Comparison of ENCODE assay signal across 8 cellular contexts in genomic region chr14:76710093-76711010, GRCh38. TPM values are rescaled to one million over a fixed set of nuclear protein-coding genes. Genes with fewer than 3 reads are reported as not detected.
DNase-seq lines count a peak whose midpoint lies in the region; ATAC-seq, FAIRE-seq and TF ChIP-seq lines count a peak whose summit lies in the region.

No MANE protein-coding gene starts in this region.

- H3K4me1 ChIP-seq in kidney (ENCODE audit: control insufficient read depth in 1 of 2, insufficient read depth in 1 of 2, low read depth in 1 of 2, low read length in 2 of 2) (no peaks in the 10 kb centered on the region), thyroid gland (no peaks in the 10 kb centered on the region)

- in situ Hi-C loops in T47D (cut with HindIII; ENCODE audit: low pct_unique_long_range_greater_than_20kb, low sequenced_read_pairs) = no loop called here

- no peak overlapping the region for H3K27ac ChIP-seq in kidney (ENCODE audit: low read depth in 2 of 2, low read length in 2 of 2)
- H3K27ac ChIP-seq in thyroid gland = no peak overlapping the region

- 26 to 28% methylated on average over 12 of the region's 12 CpGs for WGBS in thyroid gland, 2 donors

- no peaks in the 10 kb centered on the region for H3K27me3 ChIP-seq in thyroid gland

- no peaks in the 10 kb centered on the region for H3K9me3 ChIP-seq in kidney (ENCODE audit: control insufficient read depth in 1 of 2, low read length in 2 of 2)
- H3K9me3 ChIP-seq in thyroid gland = no peaks in the 10 kb centered on the region

- H3K9ac ChIP-seq in kidney (ENCODE audit: low read length in 2 of 2) = no peak overlapping the region

- peak; percentile 65 for TF ChIP-seq CTCF in kidney (IDR thresholded peaks at IDR 0.05; ENCODE audit: borderline replicate concordance, extremely low read depth, insufficient read depth)
- peak; percentile 49 to 84 (median 66) for TF ChIP-seq CTCF in thyroid gland (IDR thresholded peaks at IDR 0.05)

- H3K4me3 ChIP-seq in kidney (ENCODE audit: low read length in 2 of 2) (no peak overlapping the region), thyroid gland (replicated peaks in 1 of 3) (no peak overlapping the region)

- no peak for ATAC-seq in HG03045 (IDR thresholded peaks at IDR 0.05; ENCODE audit: unreplicated experiment)
- no peak for ATAC-seq in GM18520 (IDR thresholded peaks at IDR 0.05; ENCODE audit: unreplicated experiment)

- peak; percentile 7 for DNase-seq in DMS153 (lab: John Stamatoyannopoulos, UW)
- peak; percentile 31 for DNase-seq in HPDE6-E6E7 (ENCODE audit: extremely low spot score)
- peak; percentile 55 for DNase-seq in NOMO-1 treated with DMSO at 0.1 percent for 48 hours (lab: John Stamatoyannopoulos, UW; ENCODE audit: unreplicated experiment)
- peak; percentile 48 to 76 for DNase-seq in T47D (ENCODE audit: low read depth in 1 of 2, low spot score in 1 of 2)
- DNase-seq in kidney = no peak
- DNase-seq in thyroid gland = peak in 1 of 2 donors; percentile 11

- intact Hi-C loops in kidney (cut with DNase I) (no loop called here), thyroid gland (cut with DNase I) (no loop called here)

- no peak for TF ChIP-seq POLR2A in thyroid gland (IDR thresholded peaks at IDR 0.05)

- H3K36me3 ChIP-seq in kidney (ENCODE audit: control insufficient read depth in 1 of 2, insufficient read depth in 2 of 2, low read length in 2 of 2) (no peaks in the 10 kb centered on the region), thyroid gland (no peaks in the 10 kb centered on the region)

- FAIRE-seq in kidney (lab: Jason Lieb, UNC) = no peak

RNA-seq across cellular contexts. Expression of gene VASH1, which starts 50.9 kb away (rescaled TPM):
- total RNA-seq in kidney = 14.7 TPM
- 4.1 TPM for polyA plus RNA-seq in kidney (ENCODE audit: insufficient read depth, low read depth, low replicate concordance)
- total RNA-seq in thyroid gland = 1 to 10 TPM; 2.3 to 5.0 (median 3.1) TPM
